Comparison of ENCODE assay signal across 1 cellular context in genomic region chr11:911031-911889, GRCh38.
TF ChIP-seq lines count a peak whose summit lies in the region.

No MANE protein-coding gene starts in this region.

TF ChIP-seq in K562, 482 proteins besides CTCF, POLR2A, EP300 and RAD21 (continued from another document and continues in another):
- TF ChIP-seq THAP12 (CRISPR knock-in tag; IDR thresholded peaks at IDR 0.05) = peak; percentile 40; the same call in 1 of the 2 replicates
- peak; percentile 9; the same call in 1 of the 2 replicates for TF ChIP-seq SMAD4 (CRISPR knock-in tag; conservative IDR thresholded peaks at IDR 0.05)
- peak; percentile 62 for TF ChIP-seq ESRRA (IDR thresholded peaks at IDR 0.05; ENCODE audit: borderline replicate concordance, low read depth)
- TF ChIP-seq HEY1 (CRISPR knock-in tag; IDR thresholded peaks at IDR 0.05; ENCODE audit: borderline replicate concordance) = no peak
- TF ChIP-seq ZNF143 (CRISPR knock-in tag; IDR thresholded peaks at IDR 0.05) = no peak; the same call in 1 of the 2 replicates
- TF ChIP-seq U2AF1 (optimal IDR thresholded peaks at IDR 0.05; ENCODE audit: low read depth, low read length) = peak; percentile 33
- TF ChIP-seq CHCHD3 (CRISPR knock-in tag; IDR thresholded peaks at IDR 0.05) = no peak
- TF ChIP-seq ID3 (CRISPR knock-in tag; IDR thresholded peaks at IDR 0.05) = no peak
- peak; percentile 15; the same call in 1 of the 2 replicates for TF ChIP-seq ID3 (tag; IDR thresholded peaks at IDR 0.05)
- 0 out of 2 replicates have a peak, but pooled peaks have one; percentile 31 for TF ChIP-seq MYC (IDR thresholded peaks at IDR 0.05; ENCODE audit: low read depth, low read length)
- peak; percentile 68; the same call in 1 of the 2 replicates for TF ChIP-seq MYC (CRISPR knock-in tag; IDR thresholded peaks at IDR 0.05; ENCODE audit: borderline replicate concordance, low read depth)
- TF ChIP-seq ZNF511 (CRISPR knock-in tag; IDR thresholded peaks at IDR 0.05) = peak; percentile 61; the same call in 1 of the 2 replicates
- TF ChIP-seq CXXC5 (CRISPR knock-in tag; IDR thresholded peaks at IDR 0.05) = no peak
- no peak for TF ChIP-seq RBM25 (IDR thresholded peaks at IDR 0.05; ENCODE audit: low read depth, low read length, severe bottlenecking)
- TF ChIP-seq NR2C1 (IDR thresholded peaks at IDR 0.05) = no peak; the same call in 1 of the 2 replicates
- TF ChIP-seq NR2C1 (tag; IDR thresholded peaks at IDR 0.05) = no peak
- peak; percentile 75; the same call in 1 of the 2 replicates for TF ChIP-seq PHF8 (IDR thresholded peaks at IDR 0.05; ENCODE audit: borderline replicate concordance, low read length)
- TF ChIP-seq ZNF140 (CRISPR knock-in tag; IDR thresholded peaks at IDR 0.05) = no peak
- no peak for TF ChIP-seq ATF2 (CRISPR knock-in tag; IDR thresholded peaks at IDR 0.05)
- no peak for TF ChIP-seq NR2C2 (CRISPR knock-in tag; IDR thresholded peaks at IDR 0.05)
- peak; percentile 3; the same call in 1 of the 2 replicates for TF ChIP-seq NR2C2 (tag; IDR thresholded peaks at IDR 0.05)
- no peak for TF ChIP-seq FOXJ2 (tag; IDR thresholded peaks at IDR 0.05)
- TF ChIP-seq ZNF512 (tag; IDR thresholded peaks at IDR 0.05) = no peak
- peak; percentile 91 for TF ChIP-seq EGR1 (conservative IDR thresholded peaks at IDR 0.05)
- peak; percentile 6; the same call in 1 of the 2 replicates for TF ChIP-seq ZBTB7A (IDR thresholded peaks at IDR 0.05; ENCODE audit: borderline replicate concordance, control insufficient read depth, low read depth, low read length)
- TF ChIP-seq NR3C1 (CRISPR knock-in tag; IDR thresholded peaks at IDR 0.05) = peak; percentile 72
- 0 out of 2 replicates have a peak, but pooled peaks have one; percentile 28 for TF ChIP-seq ZNF449 (CRISPR knock-in tag; IDR thresholded peaks at IDR 0.05)
- peak; percentile 26; the same call in 1 of the 2 replicates for TF ChIP-seq ATF3 (IDR thresholded peaks at IDR 0.05)
- TF ChIP-seq ATF3 (CRISPR knock-in tag; conservative IDR thresholded peaks at IDR 0.05) = no peak
- TF ChIP-seq HIVEP1 (CRISPR knock-in tag; IDR thresholded peaks at IDR 0.05) = no peak
- no peak for TF ChIP-seq ZNF551 (CRISPR knock-in tag; IDR thresholded peaks at IDR 0.05)
- TF ChIP-seq PRDM10 (IDR thresholded peaks at IDR 0.05; ENCODE audit: partially characterized antibody) = peak; percentile 96
- no peak for TF ChIP-seq PRPF4 (IDR thresholded peaks at IDR 0.05; ENCODE audit: insufficient read depth, low read depth, low read length, poor library complexity, severe bottlenecking)
- 0 out of 2 replicates have a peak, but pooled peaks have one; percentile 19 for TF ChIP-seq HDAC2 (IDR thresholded peaks at IDR 0.05)
- 0 out of 2 replicates have a peak, but pooled peaks have one; percentile 32 for TF ChIP-seq SMARCE1 (IDR thresholded peaks at IDR 0.05)
- peak; percentile 97 for TF ChIP-seq ATF7 (IDR thresholded peaks at IDR 0.05)
- no peak for TF ChIP-seq FUS (optimal IDR thresholded peaks at IDR 0.05; ENCODE audit: low read depth, low read length)
- TF ChIP-seq SMARCC2 (IDR thresholded peaks at IDR 0.05; ENCODE audit: low read depth) = 0 out of 2 replicates have a peak, but pooled peaks have one; percentile 16
- peak; percentile 70; the same call in 1 of the 2 replicates for TF ChIP-seq E4F1 (CRISPR knock-in tag; IDR thresholded peaks at IDR 0.05; ENCODE audit: borderline replicate concordance)
- 0 out of 2 replicates have a peak, but pooled peaks have one; percentile 25 for TF ChIP-seq HDGF (IDR thresholded peaks at IDR 0.05)
- TF ChIP-seq MXD1 (CRISPR knock-in tag; IDR thresholded peaks at IDR 0.05; ENCODE audit: borderline replicate concordance, poor library complexity, severe bottlenecking) = peak; percentile 20
